Comparison of ENCODE assay signal across 8 cellular contexts in the genomic region with DNA sequence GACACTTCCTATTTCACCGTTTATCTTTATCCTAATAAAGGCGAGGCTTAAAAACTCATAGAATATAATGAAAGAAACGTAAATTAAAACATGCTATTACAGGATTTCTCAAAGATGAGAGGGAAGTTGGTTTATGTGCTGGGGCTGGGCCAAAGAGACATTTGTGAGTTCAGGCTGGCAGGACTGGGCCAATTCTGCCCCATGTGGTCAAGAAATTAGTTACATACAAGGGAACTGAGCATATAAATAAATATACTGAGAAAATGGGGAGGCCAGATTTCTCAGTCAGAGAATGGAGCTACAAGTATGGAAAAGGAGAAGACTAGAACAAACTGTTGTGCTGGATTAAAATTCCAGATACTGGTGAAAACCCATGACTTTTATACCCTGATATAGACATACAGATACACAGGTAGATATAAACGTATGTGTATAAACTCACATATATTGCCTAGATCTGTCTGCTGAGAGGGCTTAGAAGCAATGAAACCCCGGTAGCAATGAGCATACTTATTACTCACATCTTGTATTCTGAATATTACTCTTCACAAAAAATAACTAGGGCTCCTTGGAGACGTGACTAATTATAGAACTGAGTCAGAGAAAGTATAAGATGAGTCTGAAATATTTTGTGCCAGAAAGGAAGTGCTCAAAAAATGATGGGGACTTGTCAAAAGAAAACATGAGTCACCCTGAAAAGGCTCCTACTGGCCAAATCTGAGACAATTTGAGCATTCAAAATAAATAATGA.
DNase-seq lines count a peak whose midpoint lies in the region; ATAC-seq, FAIRE-seq and TF ChIP-seq lines count a peak whose summit lies in the region.

No MANE protein-coding gene starts in this region.

- H2BK12ac ChIP-seq in trophoblast cell (ENCODE audit: low read length): no peak overlapping the region

- H3K79me1 ChIP-seq in trophoblast cell (ENCODE audit: low read length): no peaks in the 10 kb centered on the region

- no peaks in the 10 kb centered on the region for H3K27me3 Mint-ChIP-seq in activated CD8-positive, alpha-beta memory T cell treated with anti-CD3 and anti-CD28 coated beads, Interleukin-2, amount 10 ng/mL, durations not matched to agents 7 days and 5 days
- H3K27me3 Mint-ChIP-seq in GM23338 (ENCODE audit: insufficient read depth, low read depth, poor library complexity): peaks cover 6% of the 10 kb centered on the region

- peak overlapping the region; percentile 13 for H3K4me3 Mint-ChIP-seq in activated CD8-positive, alpha-beta memory T cell treated with anti-CD3 and anti-CD28 coated beads, Interleukin-2, amount 10 ng/mL, durations not matched to agents 7 days and 5 days
- no peak overlapping the region for H3K4me3 Mint-ChIP-seq in GM23338

- DNase-seq in activated CD8-positive, alpha-beta memory T cell treated with anti-CD3 and anti-CD28 coated beads, Interleukin-2, amount 10 ng/mL, durations not matched to agents 7 days and 5 days: no peak
- DNase-seq in activated CD8-positive, alpha-beta memory T cell treated with anti-CD3 and anti-CD28 coated beads, Interleukin-2, amount 50 U/mL, for 48 hours: no peak
- DNase-seq in GM23338 (ENCODE audit: low spot score) (peak; percentile 43), GM12878 (ENCODE audit: low read depth, low spot score) (peak; percentile 46), pulmonary artery endothelial cell (ENCODE audit: low read depth, low spot score) (peak; percentile 57), NCI-H1092 (lab: John Stamatoyannopoulos, UW) (no peak), trophoblast cell (no peak)

- no peak overlapping the region for H2BK120ac ChIP-seq in trophoblast cell (ENCODE audit: insufficient read depth, low read length, poor library complexity)

- H3K4me1 Mint-ChIP-seq in activated CD8-positive, alpha-beta memory T cell treated with anti-CD3 and anti-CD28 coated beads, Interleukin-2, amount 10 ng/mL, durations not matched to agents 7 days and 5 days: peaks cover 20% of the 10 kb centered on the region
- no peaks in the 10 kb centered on the region for H3K4me1 Mint-ChIP-seq in GM23338

- no peak for FAIRE-seq in GM12878 (lab: Jason Lieb, UNC)

- 21% methylated on average over 6 of the region's 6 CpGs for WGBS in GM12878 (ENCODE audit: insufficient coverage, insufficient replicate concordance, low lambda C conversion rate, missing lambda C conversion rate)
- WGBS in trophoblast cell (ENCODE audit: extremely low coverage, insufficient coverage, insufficient read length): no CpG with 5 or more reads among the region's 6 CpGs

- no peak overlapping the region for H3K23ac ChIP-seq in trophoblast cell (ENCODE audit: low read length)

- H3K4me2 ChIP-seq in GM23338 (no peak overlapping the region), KMS-11 (no peak overlapping the region), GM12878 (ENCODE audit: control insufficient read depth, insufficient read depth) (peak overlapping the region; percentile 62), trophoblast cell (ENCODE audit: low read length) (no peak overlapping the region)

- peaks cover 12% of the 10 kb centered on the region for H3K9me3 Mint-ChIP-seq in activated CD8-positive, alpha-beta memory T cell treated with anti-CD3 and anti-CD28 coated beads, Interleukin-2, amount 10 ng/mL, durations not matched to agents 7 days and 5 days (ENCODE audit: low read depth)
- peaks cover 42% of the 10 kb centered on the region for H3K9me3 Mint-ChIP-seq in GM23338

- H3K36me3 ChIP-seq in GM23338 (ENCODE audit: insufficient read depth): peaks cover 15% of the 10 kb centered on the region
- H3K36me3 ChIP-seq in KMS-11 (ENCODE audit: insufficient read depth): no peaks in the 10 kb centered on the region
- no peaks in the 10 kb centered on the region for H3K36me3 ChIP-seq in GM12878 (ENCODE audit: control insufficient read depth in 2 of 2, insufficient read depth in 2 of 2, low read length in 1 of 2)
- peaks cover 3 to 6% of the 10 kb centered on the region in 2 experiments for H3K36me3 ChIP-seq in trophoblast cell (ENCODE audit: control insufficient read depth in 1 of 2, insufficient read depth in 2 of 2, low read length in 2 of 2)

- H3K27ac Mint-ChIP-seq in activated CD8-positive, alpha-beta memory T cell treated with anti-CD3 and anti-CD28 coated beads, Interleukin-2, amount 10 ng/mL, durations not matched to agents 7 days and 5 days: peak overlapping the region; percentile 73
- H3K27ac Mint-ChIP-seq in GM23338: no peak overlapping the region

- no peak overlapping the region for H4K8ac ChIP-seq in trophoblast cell (ENCODE audit: low read depth, low read length)

- TF ChIP-seq CTCF in GM23338 (conservative IDR thresholded peaks at IDR 0.05; ENCODE audit: low read depth in 2 of 2) (peak; percentile 37 to 49), KMS-11 (conservative IDR thresholded peaks at IDR 0.05; ENCODE audit: low read depth, low read length) (peak; percentile 55), GM12878 (IDR thresholded peaks at IDR 0.05 in 2 of 3, conservative IDR thresholded peaks at IDR 0.05 in 1 of 3; ENCODE audit: control insufficient read depth in 2 of 3, extremely low read depth in 1 of 3, insufficient read depth in 1 of 3, low read depth in 3 of 3, low read length in 3 of 3) (peak; percentile 7 to 31 (median 27); a peak in 2 of 6 replicates)

- CTCF ChIA-PET in activated CD8-positive, alpha-beta memory T cell treated with anti-CD3 and anti-CD28 coated beads, Interleukin-2, amount 10 ng/mL, durations not matched to agents 7 days and 5 days (lab: Charles Lee): no interaction called here
- CTCF ChIA-PET in GM12878 (lab: Yijun Ruan, JAX): no interaction called here

- no TSS peak for BruUV-seq in GM12878 (replicated peaks; lab: Mats Ljungman, UMichigan)

- RAD21 ChIA-PET in GM12878 (lab: Charles Lee; ENCODE audit: unreplicated experiment): no interaction called here

- no peak overlapping the region for H3K4me3 ChIP-seq in GM23338
- H3K4me3 ChIP-seq in KMS-11 (IDR thresholded peaks at IDR 0.05; ENCODE audit: insufficient read depth, low read depth, low read length): no peak overlapping the region
- H3K4me3 ChIP-seq in GM12878: no peak overlapping the region
- no peak overlapping the region for H3K4me3 ChIP-seq in trophoblast cell (ENCODE audit: low read depth, low read length)

- no peaks in the 10 kb centered on the region for H3F3A ChIP-seq in GM23338 (replicated peaks; ENCODE audit: low read depth)

- no peaks in the 10 kb centered on the region; the same call in 1 of the 2 replicates for H3K79me2 ChIP-seq in GM23338 (replicated peaks; ENCODE audit: insufficient read depth)
- no peaks in the 10 kb centered on the region for H3K79me2 ChIP-seq in KMS-11 (ENCODE audit: insufficient read depth, low read depth)
- no peaks in the 10 kb centered on the region for H3K79me2 ChIP-seq in GM12878 (ENCODE audit: control insufficient read depth, insufficient read depth, low read length)
- H3K79me2 ChIP-seq in trophoblast cell (ENCODE audit: control insufficient read depth, insufficient read depth, low read length, poor library complexity): no peaks in the 10 kb centered on the region

- H3K36me3 Mint-ChIP-seq in activated CD8-positive, alpha-beta memory T cell treated with anti-CD3 and anti-CD28 coated beads, Interleukin-2, amount 10 ng/mL, durations not matched to agents 7 days and 5 days: peaks cover 33% of the 10 kb centered on the region
- peaks cover 58% of the 10 kb centered on the region for H3K36me3 Mint-ChIP-seq in GM23338 (ENCODE audit: low read depth)

- in situ Hi-C loops in GM12878 (cut with MboI): no loop called here

- intact Hi-C loops in GM12878 (cut with micrococcal nuclease; ENCODE audit: unreplicated experiment): loop anchor here (5.0 kb wide), 2 partner anchors 73 to 148 kb away; no protein-coding TSS in a partner anchor

- H2AFZ ChIP-seq in GM23338 (no peak overlapping the region), KMS-11 (ENCODE audit: low read depth) (no peak overlapping the region), GM12878 (ENCODE audit: control insufficient read depth, low read depth, low read length) (peak overlapping the region; percentile 24; the same call in 1 of the 2 replicates), trophoblast cell (ENCODE audit: insufficient read depth, low read length, poor library complexity) (no peak overlapping the region)

- no peak overlapping the region for H2AK5ac ChIP-seq in trophoblast cell (ENCODE audit: low read length)

- H3K4me1 ChIP-seq in GM23338 (ENCODE audit: insufficient read depth) (no peaks in the 10 kb centered on the region), KMS-11 (ENCODE audit: low read depth, poor library complexity, severe bottlenecking) (no peaks in the 10 kb centered on the region), GM12878 (ENCODE audit: control insufficient read depth, insufficient read depth, low read length) (peaks cover 8% of the 10 kb centered on the region), trophoblast cell (ENCODE audit: control insufficient read depth in 1 of 2, insufficient read depth in 2 of 2, low read length in 2 of 2) (no peaks in the 10 kb centered on the region)

- H4K20me1 ChIP-seq in GM23338 (replicated peaks; ENCODE audit: insufficient read depth) (no peaks in the 10 kb centered on the region), KMS-11 (ENCODE audit: insufficient read depth) (no peaks in the 10 kb centered on the region), GM12878 (ENCODE audit: control insufficient read depth, insufficient read depth) (no peaks in the 10 kb centered on the region)

- TF ChIP-seq RAD21 in GM12878 (IDR thresholded peaks at IDR 0.05; ENCODE audit: insufficient read depth, low read depth, low read length): peak; percentile 34; the same call in 1 of the 2 replicates

- H4K12ac ChIP-seq in trophoblast cell (ENCODE audit: low read depth, low read length): no peak overlapping the region

- SMC1A ChIA-PET in GM12878 (lab: Charles Lee; ENCODE audit: uncharacterized antibody, unreplicated experiment): interaction anchor here (0.8 kb wide), 1 partner anchor 211 kb away, joined by 3 read pairs; no protein-coding TSS in a partner anchor

- H3K9ac ChIP-seq in KMS-11: no peak overlapping the region
- H3K9ac ChIP-seq in GM12878 (ENCODE audit: control insufficient read depth, insufficient read depth, low read length): no peak overlapping the region
- no peak overlapping the region for H3K9ac ChIP-seq in trophoblast cell (ENCODE audit: low read length)

- H3K4ac ChIP-seq in trophoblast cell (ENCODE audit: low read depth, low read length): no peak overlapping the region

- no peak; a peak in 1 of 4 replicates for TF ChIP-seq EP300 in GM12878 (IDR thresholded peaks at IDR 0.05; ENCODE audit: borderline replicate concordance in 1 of 2, control insufficient read depth in 1 of 2, low read depth in 2 of 2, low read length in 2 of 2)

- peak; percentile 95 for ATAC-seq in activated CD8-positive, alpha-beta memory T cell treated with anti-CD3 and anti-CD28 coated beads, Interleukin-2, amount 10 ng/mL, durations not matched to agents 7 days and 5 days
- ATAC-seq in GM23338 (peak; percentile 48; the same call in 2 of the 3 replicates), GM12878 (peak; percentile 95)

- no peaks in the 10 kb centered on the region for H3K27me3 ChIP-seq in GM23338 (ENCODE audit: insufficient read depth)
- no peaks in the 10 kb centered on the region for H3K27me3 ChIP-seq in KMS-11 (ENCODE audit: insufficient read depth, low read depth)
- H3K27me3 ChIP-seq in GM12878 (replicated peaks in 1 of 2; ENCODE audit: control insufficient read depth in 2 of 2, insufficient read depth in 2 of 2, low read length in 1 of 2): no peaks in the 10 kb centered on the region
- H3K27me3 ChIP-seq in trophoblast cell (ENCODE audit: insufficient read depth, low read length): no peaks in the 10 kb centered on the region

- H4K91ac ChIP-seq in trophoblast cell (ENCODE audit: low read depth, low read length): no peak overlapping the region

- no peak overlapping the region for H3K18ac ChIP-seq in trophoblast cell (ENCODE audit: low read length)

- no peaks in the 10 kb centered on the region for H3K9me2 ChIP-seq in GM23338 (ENCODE audit: insufficient read depth)

- no peak for TF ChIP-seq POLR2A in GM12878 (IDR thresholded peaks at IDR 0.05; ENCODE audit: low read depth, low read length)

- H3K9me3 ChIP-seq in GM12878 (replicated peaks; ENCODE audit: control insufficient read depth, insufficient read depth, low read length) (peaks cover 15% of the 10 kb centered on the region; the same call in 2 of the 3 replicates), trophoblast cell (ENCODE audit: insufficient read depth, low read depth, low read length) (peaks cover 3% of the 10 kb centered on the region)

- no peak overlapping the region for H2BK5ac ChIP-seq in trophoblast cell (ENCODE audit: low read depth, low read length, poor library complexity)

- no peak overlapping the region for H3K14ac ChIP-seq in trophoblast cell (ENCODE audit: low read length)

- POLR2A ChIA-PET in GM12878 (lab: Charles Lee): interaction anchor here (1.1 kb wide), 1 partner anchor 70 kb away, joined by 3 read pairs; no protein-coding TSS in a partner anchor

- H3K27ac ChIP-seq in GM23338 (ENCODE audit: low read depth) (no peak overlapping the region), KMS-11 (no peak overlapping the region), GM12878 (ENCODE audit: control insufficient read depth, insufficient read depth) (peak overlapping the region; percentile 62), trophoblast cell (ENCODE audit: low read depth, low read length) (no peak overlapping the region)

Comparison
In these comparisons a context has a peak if more than half of its experiments do, and no peak if none do; other contexts are left out.
1. DNase-seq: peak in GM23338 (single experiment), GM12878 (single experiment) and pulmonary artery endothelial cell (single experiment); none in activated CD8-positive, alpha-beta memory T cell treated with anti-CD3 and anti-CD28 coated beads, Interleukin-2, amount 10 ng/mL, durations not matched to agents 7 days and 5 days (single experiment), activated CD8-positive, alpha-beta memory T cell treated with anti-CD3 and anti-CD28 coated beads, Interleukin-2, amount 50 U/mL, for 48 hours (single experiment), NCI-H1092 (single experiment) and trophoblast cell (0 of 2).
2. Peak in every context shown above with its lines, with median percentiles within 50 percentile points of each other: ATAC-seq and CTCF ChIP-seq.